ENCODE assay signal across 12 cellular contexts in the genomic region with DNA sequence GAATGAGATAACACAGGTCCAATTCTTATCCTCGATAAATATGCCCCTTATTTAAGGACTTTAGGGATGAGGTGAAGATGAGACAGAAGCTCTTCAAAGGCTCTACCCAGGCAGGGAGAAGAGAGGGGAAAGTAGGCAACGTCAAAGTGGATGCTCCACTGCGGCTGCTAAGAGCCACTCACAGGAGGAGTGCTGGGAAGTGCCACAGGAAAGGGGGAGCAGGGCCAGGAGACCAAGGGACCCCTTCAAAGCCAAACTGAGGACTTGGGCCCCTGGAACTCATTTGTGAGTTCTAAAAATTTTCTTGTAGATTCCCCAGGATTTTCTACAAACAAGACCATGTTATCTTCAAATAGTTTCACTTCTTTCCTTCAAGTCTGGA. TPM values are rescaled to one million over a fixed set of nuclear protein-coding genes. Genes with fewer than 3 reads are reported as not detected.
DNase-seq lines count a peak whose midpoint lies in the region; ATAC-seq and TF ChIP-seq lines count a peak whose summit lies in the region.
"Had no signal": no experiment of that assay in that cellular context is flagged by ENCODE, and none has a peak within 500 bp of the region (broad histone marks: within the 10 kb centered on the region; RNA-seq: fewer than 3 reads in every experiment).

No MANE protein-coding gene starts in this region.

- H3K27me3 ChIP-seq in right cardiac atrium (ENCODE audit: control insufficient read depth, insufficient read depth) (no peaks in the 10 kb centered on the region), colonic mucosa (no peaks in the 10 kb centered on the region), uterus (no peaks in the 10 kb centered on the region)
- H3K27me3 ChIP-seq: pancreas had no signal

- no peaks in the 10 kb centered on the region for H3K9me3 ChIP-seq in right cardiac atrium (ENCODE audit: control insufficient read depth, low read length)
- H3K9me3 ChIP-seq in colonic mucosa, result no peaks in the 10 kb centered on the region
- H3K9me3 ChIP-seq in uterus, result no peaks in the 10 kb centered on the region
- H3K9me3 ChIP-seq: pancreas had no signal

- H3K36me3 Mint-ChIP-seq in nephron progenitor cell (ENCODE audit: low read depth), result no peaks in the 10 kb centered on the region

- DNase-seq in left ventricle myocardium superior (no peak), right cardiac atrium (no peak), colonic mucosa (no peak), nephron progenitor cell (no peak), uterus (no peak), NOMO-1 treated with DMSO at 0.1 percent for 48 hours (lab: John Stamatoyannopoulos, UW; ENCODE audit: unreplicated experiment) (no peak), HuH-7 (ENCODE audit: low spot score) (no peak)
- DNase-seq in activated naive CD4-positive, alpha-beta T cell treated with anti-CD3 and anti-CD28 coated beads, Interleukin-2, amount 50 U/mL, for 16 hours, result no peak
- DNase-seq: activated T-cell treated with anti-CD3 and anti-CD28 coated beads, Interleukin-2, amount 50 U/mL, for 1 hour; NCI-H446 treated with DMSO at 0.1 percent for 48 hours; pancreas; SHP77 had no signal

- peak overlapping the region; percentile 28 to 86 for H3K9ac ChIP-seq in colonic mucosa (ENCODE audit: low read depth in 2 of 2, low read length in 2 of 2)

- H3K27ac Mint-ChIP-seq in nephron progenitor cell, result peak overlapping the region; percentile 94

- H3K27ac ChIP-seq in right cardiac atrium (ENCODE audit: low read length), result no peak overlapping the region
- H3K27ac ChIP-seq in colonic mucosa, result peak overlapping the region; percentile 83
- H3K27ac ChIP-seq in uterus, result peak overlapping the region; percentile 52 to 73

- peaks cover 25% of the 10 kb centered on the region for H3K27me3 Mint-ChIP-seq in nephron progenitor cell (ENCODE audit: low read depth, poor library complexity)

- TF ChIP-seq POLR2A in uterus (IDR thresholded peaks at IDR 0.05), result no peak

- no peaks in the 10 kb centered on the region for H3K9me3 Mint-ChIP-seq in nephron progenitor cell

- ATAC-seq in left ventricle myocardium superior (peak; percentile 11), right cardiac atrium (no peak)

- H3K4me3 ChIP-seq in right cardiac atrium (ENCODE audit: low read length) (no peak overlapping the region), colonic mucosa (peak overlapping the region; percentile 22), uterus (no peak overlapping the region)

- H3K4me1 Mint-ChIP-seq in nephron progenitor cell, result no peaks in the 10 kb centered on the region

- H3K36me3 ChIP-seq in colonic mucosa, result no peaks in the 10 kb centered on the region
- no peaks in the 10 kb centered on the region for H3K36me3 ChIP-seq in uterus
- H3K36me3 ChIP-seq: pancreas had no signal

- peaks cover 3% of the 10 kb centered on the region for H3K4me1 ChIP-seq in right cardiac atrium (ENCODE audit: control insufficient read depth, insufficient read depth, low read length)
- no peaks in the 10 kb centered on the region for H3K4me1 ChIP-seq in colonic mucosa
- H3K4me1 ChIP-seq in uterus, result no peaks in the 10 kb centered on the region
- H3K4me1 ChIP-seq: pancreas had no signal

- no peak for TF ChIP-seq CTCF in colonic mucosa (IDR thresholded peaks at IDR 0.05)
- no peak for TF ChIP-seq CTCF in nephron progenitor cell (IDR thresholded peaks at IDR 0.05)
- TF ChIP-seq CTCF in uterus (IDR thresholded peaks at IDR 0.05), result no peak

- intact Hi-C loops in left ventricle myocardium superior (cut with micrococcal nuclease), result no loop called here
- intact Hi-C loops in right cardiac atrium (cut with DNase I), result no loop called here
- intact Hi-C loops in colonic mucosa (cut with DNase I), result no loop called here
- intact Hi-C loops in uterus (cut with DNase I; ENCODE audit: low total_unique reads), result no loop called here

- no peak overlapping the region for H3K4me3 Mint-ChIP-seq in nephron progenitor cell

- 86% methylated on average over 3 of the region's 3 CpGs for WGBS in right cardiac atrium

RNA-seq across cellular contexts. Expression of a gene that starts 47.3 kb away (rescaled TPM):
- total RNA-seq in left ventricle myocardium superior, result 15.9 TPM
- 10 to 100 TPM; 18.3 to 22.3 (median 20.0) TPM for total RNA-seq in right cardiac atrium
- polyA plus RNA-seq in right cardiac atrium, result 5.9 TPM
- 10 to 100 TPM; 31.9 to 32.0 TPM for total RNA-seq in colonic mucosa
- total RNA-seq in uterus, result 100 to 1,000 TPM in 2 of 4 donors, 10 to 100 TPM in 2; 54.8 to 126 (median 100) TPM
